In genomic region chr22:41237707-41238569, GRCh38 we compare ENCODE assay signal across 7 cellular contexts. TPM values are rescaled to one million over a fixed set of nuclear protein-coding genes. Genes with fewer than 3 reads are reported as not detected.
DNase-seq lines count a peak whose midpoint lies in the region; ATAC-seq, FAIRE-seq and TF ChIP-seq lines count a peak whose summit lies in the region.

No MANE protein-coding gene starts in this region.

- H3K9ac ChIP-seq in PC-3 (ENCODE audit: low read length) = no peak overlapping the region; the same call in 1 of the 2 replicates

- ATAC-seq in HG03108 (IDR thresholded peaks at IDR 0.05; ENCODE audit: unreplicated experiment) = peak; percentile 73
- ATAC-seq in PC-3 = peak; percentile 80
- ATAC-seq in pancreas = peak; percentile 94 to 97 (median 95)

- DNase-seq in GM18507 (ENCODE audit: extremely low spot score, insufficient read length, low read depth) (peak; percentile 78), PC-3 (peak; percentile 71), activated gamma-delta T cell treated with Interleukin-2 at 50 U/mL for 16 hours (peak; percentile 82), head of caudate nucleus (peak in 41 of 42 donors; percentile 38 to 87 (median 71)), pancreas (peak; percentile 79 to 96 (median 87)), thyroid gland (peak; percentile 87 to 89)

- FAIRE-seq in GM18507 (lab: Jason Lieb, UNC) (peak; percentile 73), pancreas (lab: Jason Lieb, UNC) (no peak)

- TF ChIP-seq POLR2A in thyroid gland (IDR thresholded peaks at IDR 0.05) = peak in 1 of 2 donors; percentile 35

- no peak overlapping the region for H3K27ac ChIP-seq in PC-3 (ENCODE audit: low read length)
- H3K27ac ChIP-seq in pancreas = peak overlapping the region in 2 of 4 donors; percentile 46 to 51
- H3K27ac ChIP-seq in thyroid gland = peak overlapping the region in 2 of 3 donors; percentile 32 to 44

- peak overlapping the region; percentile 68 for H3K4me2 ChIP-seq in PC-3 (ENCODE audit: low read length)

- POLR2A ChIA-PET in PC-3 (lab: Charles Lee; ENCODE audit: unreplicated experiment) = interaction anchor here (0.5 to 0.7 kb wide), 2 partner anchors 15 to 57 kb away, joined by 3 to 7 read pairs; no protein-coding TSS in a partner anchor

- 24 to 29% methylated on average over 65 to 97 of the region's 97 CpGs for WGBS in pancreas, 2 donors
- WGBS in thyroid gland, 2 donors = 6 to 100% methylated on average over 1 to 30 of the region's 97 CpGs

- no peaks in the 10 kb centered on the region for H3K79me2 ChIP-seq in PC-3 (ENCODE audit: low read length)

- no peaks in the 10 kb centered on the region for H3F3A ChIP-seq in PC-3 (ENCODE audit: low read length, unreplicated experiment)

- peak overlapping the region; percentile 57 for H3K4me3 ChIP-seq in PC-3 (ENCODE audit: low read length)
- H3K4me3 ChIP-seq in pancreas = peak overlapping the region; percentile 20 to 47 (median 34)
- H3K4me3 ChIP-seq in thyroid gland (replicated peaks in 1 of 3) = peak overlapping the region in 2 of 3 donors; percentile 14 to 25

- H3K27me3 ChIP-seq in PC-3 (ENCODE audit: low read length) (no peaks in the 10 kb centered on the region), pancreas (no peaks in the 10 kb centered on the region), thyroid gland (no peaks in the 10 kb centered on the region)

- 0 out of 2 replicates have a peak overlapping the region, but pooled peaks have one; percentile 50 for H2AFZ ChIP-seq in PC-3 (ENCODE audit: low read length)

- H3K9me2 ChIP-seq in PC-3 (replicated peaks; ENCODE audit: low read length) = no peaks in the 10 kb centered on the region

- H3K9me3 ChIP-seq in PC-3 (ENCODE audit: low read length) = no peaks in the 10 kb centered on the region
- H3K9me3 ChIP-seq in pancreas = no peaks in the 10 kb centered on the region
- no peaks in the 10 kb centered on the region for H3K9me3 ChIP-seq in thyroid gland

- H3K4me1 ChIP-seq in PC-3 (ENCODE audit: insufficient read depth, low read length) (0 out of 2 replicates have a peak, but pooled peaks cover 3% of the 10 kb centered on the region), pancreas (peaks cover 5 to 10% (median 8%) of the 10 kb centered on the region in 3 donors), thyroid gland (peaks cover 12 to 19% of the 10 kb centered on the region in 2 donors)

- BruUV-seq in PC-3 (replicated peaks; lab: Mats Ljungman, UMichigan) = no TSS peak

- TF ChIP-seq CTCF in PC-3 (conservative IDR thresholded peaks at IDR 0.05; ENCODE audit: low read depth, low read length) (peak; percentile 60; the same call in 1 of the 2 replicates), pancreas (IDR thresholded peaks at IDR 0.05) (peak; percentile 42 to 68 (median 56)), thyroid gland (IDR thresholded peaks at IDR 0.05) (peak in 5 of 6 experiments; percentile 69 to 87 (median 82))

- CTCF ChIA-PET in PC-3 (lab: Charles Lee) = interaction anchor here (0.6 to 1.4 kb wide), 3 partner anchors 128 to 315 kb away, joined by 7 to 13 read pairs (median 9); partner anchors contain the start of gene TEF

- no peaks in the 10 kb centered on the region for H4K20me1 ChIP-seq in PC-3 (ENCODE audit: low read length)

- intact Hi-C loops in PC-3 (cut with micrococcal nuclease) = no loop called here
- intact Hi-C loops in head of caudate nucleus (cut with DNase I) = loop anchor here (10.0 kb wide), 1 partner anchor 47 kb away; the partner anchor contains the start of gene RANGAP1
- intact Hi-C loops in pancreas (cut with DNase I) = loop anchor here in 2 of 3 donors (10.0 kb wide), 1 partner anchor 313 kb away; no protein-coding TSS in a partner anchor
- intact Hi-C loops in thyroid gland (cut with DNase I) = loop anchor here (10.0 kb wide), 1 partner anchor 313 kb away; no protein-coding TSS in a partner anchor

- H3K36me3 ChIP-seq in PC-3 (ENCODE audit: low read depth, low read length) = no peaks in the 10 kb centered on the region
- H3K36me3 ChIP-seq in pancreas = no peaks in the 10 kb centered on the region
- H3K36me3 ChIP-seq in thyroid gland = no peaks in the 10 kb centered on the region

RNA-seq across cellular contexts. Expression of gene CHADL, which starts 2.8 kb away (rescaled TPM):
- total RNA-seq in PC-3 (2014; rRNA removed) = 0.63 and 1.2 TPM in 2 replicates
- total RNA-seq in pancreas = 1 to 10 TPM in 5 of 6 donors, under 1 TPM in 1; 0.95 to 3.1 (median 1.6) TPM
- polyA plus RNA-seq in pancreas = 1 to 10 TPM; 4.5 to 4.9 TPM
- 1 to 10 TPM; 4.6 to 7.5 (median 6.2) TPM for total RNA-seq in thyroid gland

RNA-seq across cellular contexts. Expression of gene L3MBTL2, which starts 32.8 kb away (rescaled TPM):
- total RNA-seq in PC-3 (2014; rRNA removed) (22.7 and 33.8 TPM in 2 replicates), pancreas (10 to 100 TPM in 2 of 6 donors, 1 to 10 TPM in 4; 7.9 to 13.2 (median 9.4) TPM), thyroid gland (10 to 100 TPM; 17.2 to 29.2 (median 20.7) TPM)
- polyA plus RNA-seq in pancreas = 10 to 100 TPM; 11.9 to 15.9 TPM

RNA-seq across cellular contexts. Expression of gene RANGAP1, which starts 48.0 kb away (rescaled TPM):
- total RNA-seq in PC-3 (2014; rRNA removed) (99.0 and 128 TPM in 2 replicates), pancreas (10 to 100 TPM; 26.8 to 42.2 (median 30.6) TPM), thyroid gland (10 to 100 TPM; 35.5 to 42.7 (median 38.8) TPM)
- 10 to 100 TPM; 68.2 to 87.9 TPM for polyA plus RNA-seq in pancreas
